Comparison of ENCODE assay signal across 8 cellular contexts in the genomic region with DNA sequence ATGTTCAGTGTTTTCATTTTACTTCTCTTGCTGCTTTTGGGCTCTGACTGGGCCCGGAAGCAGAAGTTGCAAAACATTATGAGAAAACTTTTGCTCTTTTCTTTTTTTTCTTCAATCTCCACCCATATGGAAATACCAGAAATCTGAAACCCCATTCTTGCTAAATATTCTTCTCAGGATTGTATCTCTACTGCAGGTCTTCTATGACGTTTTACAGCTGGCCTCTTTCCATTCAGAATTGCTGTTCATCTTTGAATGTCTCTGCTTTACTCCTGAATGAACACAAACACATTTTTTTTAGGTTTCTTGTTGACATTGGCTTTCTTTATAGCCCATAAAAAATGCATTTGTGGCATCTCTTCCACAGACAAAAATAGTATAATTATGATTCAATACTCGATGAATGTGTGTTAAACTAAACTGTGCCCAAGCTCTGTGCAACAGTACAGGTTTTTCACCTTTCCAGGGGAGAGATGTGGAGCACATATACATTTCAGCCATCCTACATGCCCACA. TPM values are rescaled to one million over a fixed set of nuclear protein-coding genes. Genes with fewer than 3 reads are reported as not detected.
DNase-seq lines count a peak whose midpoint lies in the region; ATAC-seq, FAIRE-seq and TF ChIP-seq lines count a peak whose summit lies in the region.

No MANE protein-coding gene starts in this region.

- TF ChIP-seq CTCF in heart left ventricle (IDR thresholded peaks at IDR 0.05) (no peak), RWPE1 (conservative IDR thresholded peaks at IDR 0.05; ENCODE audit: low read depth) (no peak), endothelial cell of umbilical vein (IDR thresholded peaks at IDR 0.05; ENCODE audit: extremely low read depth in 1 of 2, insufficient read depth in 1 of 2, low read depth in 1 of 2, low read length in 2 of 2) (no peak), gastrocnemius medialis (IDR thresholded peaks at IDR 0.05 in 4 of 5, conservative IDR thresholded peaks at IDR 0.05 in 1 of 5) (no peak)

- DNase-seq in heart left ventricle (no peak), cardiac septum (ENCODE audit: low spot score) (no peak), RWPE1 (ENCODE audit: low spot score) (peak; percentile 75), endothelial cell of umbilical vein (ENCODE audit: low read depth, low spot score) (peak; percentile 66), gastrocnemius medialis (no peak), islet precursor cell (no peak)
- DNase-seq in stimulated activated naive CD8-positive, alpha-beta T cell treated with anti-CD3 and anti-CD28 coated beads, Interleukin-15, Interleukin-2, amounts not matched to agents 100 U/mL and 50 U/mL, for 24 hours, result no peak

- H3K4me3 ChIP-seq in heart left ventricle (peak overlapping the region in 1 of 12 donors; percentile 23), endothelial cell of umbilical vein (replicated peaks in 1 of 3; ENCODE audit: insufficient read depth in 1 of 3, low read depth in 1 of 3, low read length in 3 of 3) (no peak overlapping the region), gastrocnemius medialis (no peak overlapping the region)

- dilution Hi-C loops in endothelial cell of umbilical vein (cut with MboI; ENCODE audit: extremely low pct_ligation_motif_present, low sequenced_read_pairs), result no loop called here

- H3K9me3 ChIP-seq in heart left ventricle, result no peaks in the 10 kb centered on the region
- H3K9me3 ChIP-seq in endothelial cell of umbilical vein (replicated peaks; ENCODE audit: control insufficient read depth, insufficient read depth, low read length), result no peaks in the 10 kb centered on the region
- no peaks in the 10 kb centered on the region for H3K9me3 ChIP-seq in gastrocnemius medialis

- in situ Hi-C loops in gastrocnemius medialis (cut with MboI; ENCODE audit: low sequenced_read_pairs in 4 of 4), result no loop called here

- no peaks in the 10 kb centered on the region for H3K9me1 ChIP-seq in endothelial cell of umbilical vein (replicated peaks; ENCODE audit: control insufficient read depth, extremely low read depth, insufficient read depth, low read length)

- no peaks in the 10 kb centered on the region for H4K20me1 ChIP-seq in endothelial cell of umbilical vein (replicated peaks; ENCODE audit: control insufficient read depth, extremely low read depth, insufficient read depth, low read length)

- no peaks in the 10 kb centered on the region for H3K79me2 ChIP-seq in endothelial cell of umbilical vein (ENCODE audit: control insufficient read depth, insufficient read depth, low read length)

- H3K9ac ChIP-seq in endothelial cell of umbilical vein (replicated peaks; ENCODE audit: extremely low read depth, insufficient read depth, low read length), result no peak overlapping the region

- no TSS peak for BruUV-seq in endothelial cell of umbilical vein (replicated peaks; lab: Mats Ljungman, UMichigan)

- no peak for TF ChIP-seq POLR2A in heart left ventricle (IDR thresholded peaks at IDR 0.05)
- TF ChIP-seq POLR2A in endothelial cell of umbilical vein (IDR thresholded peaks at IDR 0.05; ENCODE audit: low read depth, low read length), result no peak
- no peak for TF ChIP-seq POLR2A in gastrocnemius medialis (IDR thresholded peaks at IDR 0.05)

- H3K4me1 ChIP-seq in heart left ventricle (peaks cover 0 to 91% (median 0%) of the 10 kb centered on the region in 12 donors), endothelial cell of umbilical vein (ENCODE audit: control insufficient read depth, extremely low read depth, insufficient read depth, low read length) (no peaks in the 10 kb centered on the region), gastrocnemius medialis (no peaks in the 10 kb centered on the region)

- H3K27ac ChIP-seq in heart left ventricle (peak overlapping the region in 3 of 12 donors; percentile 20 to 92 (median 42)), RWPE1 (no peak overlapping the region), endothelial cell of umbilical vein (ENCODE audit: insufficient read depth, low read depth, low read length) (no peak overlapping the region), gastrocnemius medialis (no peak overlapping the region)

- POLR2A ChIA-PET in RWPE1 (lab: Yijun Ruan, JAX; ENCODE audit: low non-redundant PET), result no interaction called here
- POLR2A ChIA-PET in endothelial cell of umbilical vein (lab: Charles Lee), result no interaction called here

- FAIRE-seq in endothelial cell of umbilical vein (lab: Jason Lieb, UNC), result no peak

- H3K27me3 ChIP-seq in heart left ventricle (no peaks in the 10 kb centered on the region), endothelial cell of umbilical vein (ENCODE audit: control insufficient read depth in 2 of 2, insufficient read depth in 2 of 2, low read length in 2 of 2) (no peaks in the 10 kb centered on the region), gastrocnemius medialis (no peaks in the 10 kb centered on the region)

- CTCF ChIA-PET in RWPE1 (lab: Yijun Ruan, JAX), result no interaction called here
- CTCF ChIA-PET in endothelial cell of umbilical vein (lab: Charles Lee), result interaction anchor here (0.6 to 1.1 kb wide), 4 partner anchors 28 to 61 kb away, joined by 3 to 4 read pairs (median 3); no protein-coding TSS in a partner anchor

- 41 to 48% (median 45%) methylated on average over 3 of the region's 3 CpGs for WGBS in heart left ventricle, 4 donors

- intact Hi-C loops in heart left ventricle (cut with DNase I) (no loop called here), cardiac septum (cut with DNase I) (no loop called here), endothelial cell of umbilical vein (cut with micrococcal nuclease) (no loop called here), gastrocnemius medialis (cut with DNase I; ENCODE audit: low total_unique reads) (no loop called here)

- peak overlapping the region; percentile 62 for H2AFZ ChIP-seq in endothelial cell of umbilical vein (ENCODE audit: low read depth, low read length)

- ATAC-seq in heart left ventricle, result peak in 3 of 4 donors; percentile 18 to 44 (median 27)
- ATAC-seq in HG03095 (IDR thresholded peaks at IDR 0.05; ENCODE audit: unreplicated experiment), result peak; percentile 42
- ATAC-seq in stimulated activated naive CD8-positive, alpha-beta T cell treated with anti-CD3 and anti-CD28 coated beads, Interleukin-15, Interleukin-2, amounts not matched to agents 100 U/mL and 50 U/mL, for 24 hours, result peak; percentile 66
- ATAC-seq in gastrocnemius medialis, result no peak

- H3K36me3 ChIP-seq in heart left ventricle, result no peaks in the 10 kb centered on the region
- no peaks in the 10 kb centered on the region for H3K36me3 ChIP-seq in endothelial cell of umbilical vein (ENCODE audit: control insufficient read depth in 2 of 2, extremely low read depth in 1 of 2, insufficient read depth in 2 of 2, low read length in 2 of 2)
- H3K36me3 ChIP-seq in gastrocnemius medialis, result no peaks in the 10 kb centered on the region

- no peak overlapping the region for H3K4me2 ChIP-seq in endothelial cell of umbilical vein (ENCODE audit: insufficient read depth, low read length)

TF ChIP-seq in endothelial cell of umbilical vein, 7 proteins besides CTCF, POLR2A, EP300 and RAD21:
- TF ChIP-seq POLR2AphosphoS5 (IDR thresholded peaks at IDR 0.05; ENCODE audit: insufficient read depth, low read depth, low read length), result no peak
- no peak for TF ChIP-seq FOS (IDR thresholded peaks at IDR 0.05; ENCODE audit: borderline replicate concordance, insufficient read depth, low read length)
- TF ChIP-seq GATA2 (IDR thresholded peaks at IDR 0.05; ENCODE audit: insufficient read depth, insufficient read length, low read depth, low read length), result no peak
- no peak for TF ChIP-seq EZH2 (IDR thresholded peaks at IDR 0.05; ENCODE audit: borderline replicate concordance, low read depth, low read length, severe bottlenecking)
- TF ChIP-seq MAX (IDR thresholded peaks at IDR 0.05; ENCODE audit: insufficient read depth, insufficient read length), result no peak
- no peak for TF ChIP-seq MYC (IDR thresholded peaks at IDR 0.05; ENCODE audit: low read depth, low read length)
- no peak for TF ChIP-seq JUN (IDR thresholded peaks at IDR 0.05; ENCODE audit: borderline replicate concordance, insufficient read depth, insufficient read length, low read depth)

RNA-seq across cellular contexts. Expression of gene PTPRC, which starts 18.8 kb away (rescaled TPM):
- 10 to 100 TPM in 2 of 9 donors, 1 to 10 TPM in 7; 3.4 to 99.3 (median 5.2) TPM for total RNA-seq in heart left ventricle
- polyA plus RNA-seq in heart left ventricle, result 1 to 10 TPM in 1 of 2 donors, under 1 TPM in 1; 0.65 to 2.6 TPM
- total RNA-seq in cardiac septum, result 11.4 TPM
- total RNA-seq in endothelial cell of umbilical vein, result not detected in 2 replicates
- polyA plus RNA-seq in endothelial cell of umbilical vein, result not detected in 2 replicates
- not detected in 2 replicates for polyA plus RNA-seq in endothelial cell of umbilical vein (2011; cell fraction: cytosol; rRNA removed)
- not detected in 2 replicates for polyA plus RNA-seq in endothelial cell of umbilical vein (2011; cell fraction: nucleus; rRNA removed)
- polyA plus RNA-seq in endothelial cell of umbilical vein (2012), result not detected in 2 replicates
- polyA minus RNA-seq in endothelial cell of umbilical vein, result 0.49 TPM in 1 of 2 replicates, not detected in the other
- polyA minus RNA-seq in endothelial cell of umbilical vein (2011; cell fraction: cytosol; rRNA and poly(A)+ RNA removed), result not detected
- polyA minus RNA-seq in endothelial cell of umbilical vein (2011; cell fraction: nucleus; rRNA and poly(A)+ RNA removed), result not detected in 2 replicates
- total RNA-seq in gastrocnemius medialis, result 10 to 100 TPM in 1 of 4 donors, 1 to 10 TPM in 3; 1.7 to 10.4 (median 5.3) TPM

Comparison
In these comparisons a context has a peak if more than half of its experiments do, and no peak if none do; other contexts are left out.
1. ATAC-seq: peak in heart left ventricle (3 of 4), HG03095 (single experiment) and stimulated activated naive CD8-positive, alpha-beta T cell treated with anti-CD3 and anti-CD28 coated beads, Interleukin-15, Interleukin-2, amounts not matched to agents 100 U/mL and 50 U/mL, for 24 hours (single experiment); none in gastrocnemius medialis (0 of 2).
2. DNase-seq: peak in RWPE1 (single experiment) and endothelial cell of umbilical vein (single experiment); none in heart left ventricle (0 of 5), cardiac septum (single experiment), stimulated activated naive CD8-positive, alpha-beta T cell treated with anti-CD3 and anti-CD28 coated beads, Interleukin-15, Interleukin-2, amounts not matched to agents 100 U/mL and 50 U/mL, for 24 hours (single experiment), gastrocnemius medialis (0 of 2) and islet precursor cell (single experiment).